In genomic region chr10:126118476-126118875, GRCh38 we compare ENCODE assay signal across 20 cellular contexts.
"Had no signal": no experiment of that assay in that cellular context is flagged by ENCODE, and none has a peak within 500 bp of the region (broad histone marks: within the 10 kb centered on the region; RNA-seq: fewer than 3 reads in every experiment).

No MANE protein-coding gene starts in this region.

- ATAC-seq: HepG2 had no signal

- DNase-seq: IMR-90, Karpas-422, KG1, MG63, NCI-H1092, NCI-H1105 treated with DMSO at 0.1 percent for 48 hours, NCI-H1417 treated with DMSO at 0.1 percent for 48 hours, NCI-H1694, NCI-H187 treated with DMSO at 0.1 percent for 48 hours, NCI-H2029 treated with DMSO at 0.1 percent for 48 hours, NCI-H2171 treated with DMSO at 0.1 percent for 48 hours, NCI-H345, NCI-H446 treated with DMSO at 0.1 percent for 48 hours, NCI-H510A treated with DMSO at 0.1 percent for 48 hours, NCI-H526 treated with DMSO at 0.1 percent for 48 hours, NCI-H774, Right ventricle myocardium superior, RPMI8226, SIG-M5 had no signal
